13 cellular contexts compared by ENCODE assay signal in the genomic region with DNA sequence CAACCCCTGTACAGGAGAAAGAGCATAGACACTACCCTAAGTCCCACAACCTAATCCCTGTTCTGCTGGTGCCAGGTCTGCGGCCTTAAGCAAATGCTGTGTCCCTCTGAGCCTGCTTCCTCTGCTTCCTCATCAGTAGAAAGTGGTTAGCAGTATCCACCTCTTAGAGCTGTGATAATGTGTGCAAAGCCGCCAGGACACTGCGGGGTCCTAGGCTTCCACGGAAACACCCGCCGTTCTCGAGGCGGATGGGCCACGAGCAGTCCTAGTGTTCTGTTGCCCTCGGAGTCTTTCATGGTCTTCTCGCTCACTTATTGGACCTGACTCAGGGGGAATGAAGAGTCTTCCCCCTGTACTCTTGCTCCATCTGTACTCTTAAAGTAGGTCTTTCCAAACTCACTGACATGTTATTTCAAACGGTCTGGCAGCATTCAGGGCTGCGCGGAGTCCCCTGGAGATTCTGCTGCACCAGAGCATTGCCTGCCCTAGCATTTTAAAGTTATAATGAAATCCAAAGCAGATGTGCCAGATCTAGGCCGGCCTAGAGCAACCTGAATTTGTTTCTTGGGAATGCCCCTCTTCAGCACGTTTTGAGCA.
"Had no signal": no experiment of that assay in that cellular context is flagged by ENCODE, and none has a peak within 500 bp of the region (broad histone marks: within the 10 kb centered on the region; RNA-seq: fewer than 3 reads in every experiment).

No MANE protein-coding gene starts in this region.

- H3K36me3 Mint-ChIP-seq: natural killer cell had no signal

- H3K4me3 Mint-ChIP-seq: natural killer cell had no signal

- H3K27ac ChIP-seq: dorsolateral prefrontal cortex, heart right ventricle, sigmoid colon, skin epidermis had no signal

- H3K36me3 ChIP-seq: heart right ventricle, sigmoid colon had no signal

- ATAC-seq: heart right ventricle, left lobe of liver, natural killer cell had no signal

- H3K9me3 ChIP-seq: heart right ventricle, sigmoid colon had no signal

- H3K9me3 Mint-ChIP-seq: natural killer cell had no signal

- H3K27me3 ChIP-seq: heart right ventricle, sigmoid colon had no signal

- H3K4me1 ChIP-seq: heart right ventricle, sigmoid colon had no signal

- H3K4me3 ChIP-seq: dorsolateral prefrontal cortex, heart right ventricle, sigmoid colon, skin epidermis had no signal

- DNase-seq: cortex of kidney; dorsolateral prefrontal cortex; effector CD8-positive, alpha-beta T cell; heart right ventricle; hypothalamus; mammary epithelial cell; natural killer cell; sigmoid colon; stimulated activated CD4-positive, alpha-beta T cell treated with anti-CD3 and anti-CD28 coated beads, Interleukin-2, amount 100 ng/mL, for 48 hours; stimulated activated naive CD4-positive, alpha-beta T cell treated with Interleukin-2 at 50 U/mL for 16 hours; trophoblast cell had no signal

- H3K27ac Mint-ChIP-seq: natural killer cell had no signal
